10 cellular contexts compared by ENCODE assay signal in genomic region chr15:91947370-91947769, GRCh38.
A peak's percentile ranks its signal among the peaks of the same experiment; 100 is the strongest.
DNase-seq lines count a peak whose midpoint lies in the region; ATAC-seq and TF ChIP-seq lines count a peak whose summit lies in the region.
"Had no signal": no experiment of that assay in that cellular context is flagged by ENCODE, and none has a peak within 500 bp of the region (broad histone marks: within the 10 kb centered on the region; RNA-seq: fewer than 3 reads in every experiment).

No MANE protein-coding gene starts in this region.

- peaks cover 16% of the 10 kb centered on the region for H3K4me1 Mint-ChIP-seq in progenitor cell of endocrine pancreas (ENCODE audit: low read depth)

- no peaks in the 10 kb centered on the region for H3K9me3 ChIP-seq in mucosa of descending colon
- H3K9me3 ChIP-seq: adrenal gland had no signal

- H3K36me3 ChIP-seq in mucosa of descending colon (ENCODE audit: low read depth): no peaks in the 10 kb centered on the region
- H3K36me3 ChIP-seq: adrenal gland had no signal

- H3K27ac Mint-ChIP-seq in progenitor cell of endocrine pancreas: no peak overlapping the region
- H3K27ac Mint-ChIP-seq: T-cell had no signal

- peak overlapping the region; percentile 96 for H3K27ac ChIP-seq in foreskin keratinocyte
- peak overlapping the region in 19 of 21 experiments; percentile 7 to 81 (median 62) for H3K27ac ChIP-seq in skin epidermis

- no peaks in the 10 kb centered on the region for H3K9me3 Mint-ChIP-seq in progenitor cell of endocrine pancreas (ENCODE audit: low read depth)
- H3K9me3 Mint-ChIP-seq: T-cell had no signal

- intact Hi-C loops in mucosa of descending colon (cut with DNase I, micrococcal nuclease): no loop called here

- peaks cover 38% of the 10 kb centered on the region for H3K4me1 ChIP-seq in foreskin keratinocyte
- peaks cover 30% of the 10 kb centered on the region for H3K4me1 ChIP-seq in mucosa of descending colon (ENCODE audit: low read depth)

- TF ChIP-seq CTCF in foreskin keratinocyte (conservative IDR thresholded peaks at IDR 0.05) (no peak), mucosa of descending colon (IDR thresholded peaks at IDR 0.05) (no peak), progenitor cell of endocrine pancreas (IDR thresholded peaks at IDR 0.05; ENCODE audit: unreplicated experiment) (no peak)

- no peaks in the 10 kb centered on the region for H3K27me3 ChIP-seq in foreskin keratinocyte
- H3K27me3 ChIP-seq: adrenal gland had no signal

- no peak overlapping the region for H3K4me3 Mint-ChIP-seq in progenitor cell of endocrine pancreas (ENCODE audit: low read depth)
- H3K4me3 Mint-ChIP-seq: T-cell had no signal

- H3K36me3 Mint-ChIP-seq in progenitor cell of endocrine pancreas (ENCODE audit: insufficient read depth): no peaks in the 10 kb centered on the region

- ATAC-seq in foreskin keratinocyte (no peak), mucosa of descending colon (no peak)
- ATAC-seq: T-cell had no signal

- H3K4me3 ChIP-seq in skin epidermis: no peak overlapping the region
- H3K4me3 ChIP-seq in mucosa of descending colon: no peak overlapping the region
- H3K4me3 ChIP-seq: adrenal gland had no signal

- in situ Hi-C loops in KBM-7 (cut with MboI; ENCODE audit: low pct_unique_long_range_greater_than_20kb, low sequenced_read_pairs): no loop called here

- DNase-seq in KBM-7 (peak; percentile 67), SKM-1 treated with dmso at 0.1 percent for 144 hours (lab: John Stamatoyannopoulos, UW; ENCODE audit: unreplicated experiment) (peak; percentile 82), foreskin keratinocyte (no peak), T-helper 2 cell (no peak), mucosa of descending colon (no peak), progenitor cell of endocrine pancreas (ENCODE audit: low spot score, unreplicated experiment) (no peak)
- DNase-seq: adrenal gland, NCI-H510A treated with DMSO at 0.1 percent for 48 hours had no signal

- no peaks in the 10 kb centered on the region for H3K27me3 Mint-ChIP-seq in progenitor cell of endocrine pancreas

Comparison
In these comparisons a context has a peak if more than half of its experiments do, and no peak if none do; other contexts are left out.
1. DNase-seq: peak in KBM-7 (single experiment) and SKM-1 treated with dmso at 0.1 percent for 144 hours (single experiment); none in foreskin keratinocyte (0 of 2), T-helper 2 cell (0 of 5), mucosa of descending colon (0 of 3) and progenitor cell of endocrine pancreas (single experiment).